Comparison of ENCODE assay signal across 1 cellular context in genomic region chr5:93079046-93079445, GRCh38.
TF ChIP-seq lines count a peak whose summit lies in the region.

No MANE protein-coding gene starts in this region.

TF ChIP-seq in HepG2, 621 proteins besides CTCF, POLR2A, EP300 and RAD21 (continued from another document):
- TF ChIP-seq TIGD3 (CRISPR knock-in tag; IDR thresholded peaks at IDR 0.05; ENCODE audit: borderline replicate concordance) (0 out of 2 replicates have a peak, but pooled peaks have one; percentile 10), GTF3A (CRISPR knock-in tag; conservative IDR thresholded peaks at IDR 0.05) (0 out of 2 replicates have a peak, but pooled peaks have one; percentile 44), JUN (CRISPR knock-in tag; IDR thresholded peaks at IDR 0.05) (0 out of 2 replicates have a peak, but pooled peaks have one; percentile 9), STAT6 (CRISPR knock-in tag; IDR thresholded peaks at IDR 0.05; ENCODE audit: borderline replicate concordance) (no peak), SP4 (CRISPR knock-in tag; IDR thresholded peaks at IDR 0.05) (no peak), ZBTB26 (CRISPR knock-in tag; IDR thresholded peaks at IDR 0.05; ENCODE audit: borderline replicate concordance) (no peak), MYC (CRISPR knock-in tag; IDR thresholded peaks at IDR 0.05; ENCODE audit: borderline replicate concordance) (no peak), ZNF343 (CRISPR knock-in tag; IDR thresholded peaks at IDR 0.05) (0 out of 2 replicates have a peak, but pooled peaks have one; percentile 60), ASH2L (IDR thresholded peaks at IDR 0.05; ENCODE audit: insufficient read length, low read depth, low read length) (peak; percentile 3), GFI1 (CRISPR knock-in tag; IDR thresholded peaks at IDR 0.05; ENCODE audit: borderline replicate concordance) (peak; percentile 8; the same call in 1 of the 2 replicates), ATF2 (CRISPR knock-in tag; IDR thresholded peaks at IDR 0.05) (peak; percentile 3; the same call in 1 of the 2 replicates), MXD4 (CRISPR knock-in tag; IDR thresholded peaks at IDR 0.05) (no peak), SP5 (CRISPR knock-in tag; IDR thresholded peaks at IDR 0.05; ENCODE audit: borderline replicate concordance, low read depth) (peak; percentile 80)
